ENCODE assay signal across 9 cellular contexts in the genomic region with DNA sequence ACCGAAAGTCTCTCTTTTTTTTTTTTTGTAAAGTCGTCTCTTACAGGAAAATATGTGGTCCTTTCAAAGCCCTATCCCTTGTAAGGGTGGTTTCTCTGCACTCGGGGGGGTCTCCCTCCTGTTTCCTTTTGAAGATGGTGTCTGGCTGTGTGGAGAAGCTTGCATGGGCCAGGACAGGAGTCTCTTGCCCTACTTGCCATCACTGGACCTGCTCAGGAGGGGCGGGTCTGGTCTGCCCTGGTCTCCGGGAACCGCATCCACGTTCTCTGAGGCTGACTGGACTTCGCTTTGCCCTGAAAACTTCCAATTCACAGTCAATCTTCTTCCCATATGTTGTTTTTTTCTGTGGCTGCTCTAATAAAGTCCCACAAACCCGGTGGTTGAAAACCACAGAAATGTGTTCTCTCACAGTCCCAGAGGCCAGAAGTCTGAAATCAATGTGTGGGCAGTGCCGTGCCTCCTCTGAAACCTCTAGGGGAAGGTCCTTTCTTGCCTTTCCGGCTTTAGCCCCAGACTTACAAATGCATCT.
DNase-seq lines count a peak whose midpoint lies in the region; ATAC-seq, FAIRE-seq and TF ChIP-seq lines count a peak whose summit lies in the region.
"Had no signal": no experiment of that assay in that cellular context is flagged by ENCODE, and none has a peak within 500 bp of the region (broad histone marks: within the 10 kb centered on the region; RNA-seq: fewer than 3 reads in every experiment).

No MANE protein-coding gene starts in this region.

- peaks cover 3% of the 10 kb centered on the region for H3K4me1 ChIP-seq in mesendoderm (ENCODE audit: control insufficient read depth, low read depth, low read length)

- TF ChIP-seq POLR2A in GM12892 (IDR thresholded peaks at IDR 0.05; ENCODE audit: low read depth, low read length), result no peak

- ATAC-seq in HG02973 (IDR thresholded peaks at IDR 0.05; ENCODE audit: unreplicated experiment), result no peak

- no peak overlapping the region for H3K4me3 ChIP-seq in mesendoderm (ENCODE audit: low read length)

- no peak overlapping the region for H3K23ac ChIP-seq in mesendoderm (ENCODE audit: low read length)

- DNase-seq in GM12892 (ENCODE audit: insufficient read length) (no peak), HFFc6 (peak; percentile 86), RPMI7951 (ENCODE audit: low read depth) (peak; percentile 91), immature natural killer cell (peak; percentile 28 to 37 (median 35)), mesendoderm (no peak), DMS153 (lab: John Stamatoyannopoulos, UW) (no peak)
- DNase-seq in effector CD8-positive, alpha-beta T cell (lab: John Stamatoyannopoulos, UW), result no peak

- no peak overlapping the region for H4K5ac ChIP-seq in mesendoderm (ENCODE audit: low read length)

- no peak overlapping the region for H3K27ac ChIP-seq in mesendoderm (ENCODE audit: low read depth, low read length)

- H2BK5ac ChIP-seq in mesendoderm (ENCODE audit: low read length), result no peak overlapping the region

- H3K27ac Mint-ChIP-seq in HFFc6, result peak overlapping the region; percentile 29; the same call in 1 of the 2 replicates
- peak overlapping the region; percentile 62 to 89 (median 69) for H3K27ac Mint-ChIP-seq in immature natural killer cell

- no peak overlapping the region for H3K18ac ChIP-seq in mesendoderm (ENCODE audit: low read length)

- H3K79me2 ChIP-seq in mesendoderm (ENCODE audit: control insufficient read depth, insufficient read depth, low read length), result no peaks in the 10 kb centered on the region

- H2BK15ac ChIP-seq in mesendoderm (replicated peaks; ENCODE audit: low read depth), result no peak overlapping the region

- H3K27me3 ChIP-seq in mesendoderm (ENCODE audit: insufficient read depth, low read length, poor library complexity), result no peaks in the 10 kb centered on the region
- H3K27me3 ChIP-seq: Peyer's patch had no signal

- no peaks in the 10 kb centered on the region for H3K79me1 ChIP-seq in mesendoderm (ENCODE audit: low read length)

- H3K4me3 Mint-ChIP-seq in HFFc6, result peak overlapping the region; percentile 60
- H3K4me3 Mint-ChIP-seq in immature natural killer cell, result peak overlapping the region; percentile 76 to 87 (median 78)

- H3K4ac ChIP-seq in mesendoderm (ENCODE audit: low read depth, low read length), result no peak overlapping the region

- WGBS in mesendoderm (ENCODE audit: extremely low coverage, insufficient coverage, low lambda C conversion rate), result no CpG with 5 or more reads among the region's 11 CpGs

- FAIRE-seq in GM12892 (lab: Jason Lieb, UNC), result peak; percentile 83

- no peak overlapping the region for H2BK120ac ChIP-seq in mesendoderm (ENCODE audit: low read depth, low read length)

- H2AK5ac ChIP-seq in mesendoderm (ENCODE audit: low read length), result no peak overlapping the region

- H3K9ac ChIP-seq in mesendoderm (ENCODE audit: low read length), result no peak overlapping the region

- H3K36me3 Mint-ChIP-seq in HFFc6 (ENCODE audit: low read depth) (no peaks in the 10 kb centered on the region), immature natural killer cell (no peaks in the 10 kb centered on the region)

- no peak for TF ChIP-seq CTCF in HFFc6 (IDR thresholded peaks at IDR 0.05)

- H3K27me3 Mint-ChIP-seq in HFFc6 (ENCODE audit: insufficient read depth) (peaks cover 21% of the 10 kb centered on the region), immature natural killer cell (ENCODE audit: low read depth in 3 of 3) (peaks cover 5 to 7% (median 5%) of the 10 kb centered on the region in 3 donors)

- no peak overlapping the region for H3K4me2 ChIP-seq in mesendoderm (ENCODE audit: low read length)

- H3K36me3 ChIP-seq in mesendoderm (ENCODE audit: control insufficient read depth, insufficient read depth, low read length), result no peaks in the 10 kb centered on the region
- H3K36me3 ChIP-seq: Peyer's patch had no signal

- no peaks in the 10 kb centered on the region for H3K9me3 Mint-ChIP-seq in HFFc6
- no peaks in the 10 kb centered on the region for H3K9me3 Mint-ChIP-seq in immature natural killer cell

- H3K56ac ChIP-seq in mesendoderm (ENCODE audit: low read length), result no peak overlapping the region

- H3K4me1 Mint-ChIP-seq in HFFc6 (ENCODE audit: low read depth), result peaks cover 32% of the 10 kb centered on the region
- peaks cover 26 to 30% of the 10 kb centered on the region in 2 donors for H3K4me1 Mint-ChIP-seq in immature natural killer cell

- H4K8ac ChIP-seq in mesendoderm (ENCODE audit: low read depth, low read length), result no peak overlapping the region

Comparison
In these comparisons a context has a peak if more than half of its experiments do, and no peak if none do; other contexts are left out.
1. DNase-seq: peak in HFFc6 (single experiment), RPMI7951 (single experiment) and immature natural killer cell (3 of 3); none in GM12892 (single experiment), effector CD8-positive, alpha-beta T cell (single experiment), mesendoderm (single experiment) and DMS153 (single experiment).